19 cellular contexts compared by ENCODE assay signal in the genomic region with DNA sequence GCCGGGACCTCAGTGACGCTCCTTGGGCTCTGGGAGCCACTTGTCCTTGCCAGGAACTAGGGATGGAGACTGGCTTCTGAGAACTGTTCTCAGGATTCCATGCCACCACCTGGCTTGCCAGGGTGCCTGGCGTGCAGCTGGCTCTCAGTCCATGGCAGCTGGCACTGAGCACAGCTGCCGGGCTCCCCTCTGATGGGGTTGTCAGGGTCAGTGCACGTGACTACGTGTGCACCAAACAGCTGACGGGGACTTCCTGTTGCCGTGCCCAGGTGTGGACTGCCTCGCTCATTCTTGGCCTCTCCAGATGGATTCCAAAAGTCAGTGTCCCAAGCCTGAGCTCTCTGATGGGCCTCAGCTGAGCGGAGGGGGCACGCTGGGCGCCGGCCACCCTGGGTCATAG. TPM values are rescaled to one million over a fixed set of nuclear protein-coding genes. Genes with fewer than 3 reads are reported as not detected.
"Had no signal": no experiment of that assay in that cellular context is flagged by ENCODE, and none has a peak within 500 bp of the region (broad histone marks: within the 10 kb centered on the region; RNA-seq: fewer than 3 reads in every experiment).

No MANE protein-coding gene starts in this region.

- H2AFZ ChIP-seq: parathyroid adenoma had no signal

- DNase-seq: activated CD4-positive, alpha-beta T cell treated with anti-CD3 and anti-CD28 coated beads for 4 hours; activated CD8-positive, alpha-beta memory T cell treated with anti-CD3 and anti-CD28 coated beads, Interleukin-2, amount 50 U/mL, for 4 hours; activated CD8-positive, alpha-beta T cell treated with anti-CD3 and anti-CD28 coated beads for 36 hours; esophagus squamous epithelium; foreskin keratinocyte; heart left ventricle; left colon; midbrain; naive B cell; stimulated activated CD4-positive, alpha-beta T cell treated with anti-CD3 and anti-CD28 coated beads, Interleukin-4, amount 100 ng/mL, for 1 hour; stimulated activated CD8-positive, alpha-beta memory T cell treated with anti-CD3 and anti-CD28 coated beads, Interleukin-4, amount 100 ng/mL, for 48 hours; upper lobe of right lung had no signal

- H3K9ac ChIP-seq: parathyroid adenoma had no signal

- H3K4me3 ChIP-seq: ascending aorta, cardiac muscle cell, esophagus squamous epithelium, heart left ventricle, lung, upper lobe of right lung had no signal

- H3K9me3 ChIP-seq: ascending aorta, esophagus squamous epithelium, heart left ventricle, upper lobe of right lung had no signal

- H3K27ac ChIP-seq: ascending aorta, cardiac muscle cell, esophagus squamous epithelium, foreskin keratinocyte, heart left ventricle, parathyroid adenoma, upper lobe of right lung had no signal

- H3K36me3 ChIP-seq: ascending aorta, cardiac muscle cell, esophagus squamous epithelium, heart left ventricle, upper lobe of right lung had no signal

- H3K4me1 ChIP-seq: ascending aorta, foreskin keratinocyte, parathyroid adenoma, upper lobe of right lung had no signal

- FAIRE-seq: colon had no signal

RNA-seq across cellular contexts. Expression of a gene that starts 9.4 kb away (rescaled TPM):
- total RNA-seq: activated CD8-positive, alpha-beta T cell treated with anti-CD3 and anti-CD28 coated beads for 36 hours; ascending aorta; foreskin keratinocyte; renal cortical epithelial cell had no signal
- polyA plus RNA-seq: foreskin keratinocyte had no signal

RNA-seq across cellular contexts. Expression of a gene that starts 12.1 kb away (rescaled TPM):
- total RNA-seq: activated CD8-positive, alpha-beta T cell treated with anti-CD3 and anti-CD28 coated beads for 36 hours; ascending aorta; cardiac muscle cell; esophagus squamous epithelium; foreskin keratinocyte; heart left ventricle; left colon; lung; renal cortical epithelial cell; temporal lobe; upper lobe of right lung had no signal
- polyA plus RNA-seq: cardiac muscle cell, foreskin keratinocyte, heart left ventricle, lung had no signal

RNA-seq across cellular contexts. Expression of a gene that starts 48.3 kb away (rescaled TPM):
- total RNA-seq: activated CD8-positive, alpha-beta T cell treated with anti-CD3 and anti-CD28 coated beads for 36 hours; ascending aorta; cardiac muscle cell; esophagus squamous epithelium; foreskin keratinocyte; heart left ventricle; left colon; lung; renal cortical epithelial cell; temporal lobe; upper lobe of right lung had no signal
- polyA plus RNA-seq: foreskin keratinocyte, heart left ventricle, lung had no signal
